ENCODE assay signal across 23 cellular contexts in the genomic region with DNA sequence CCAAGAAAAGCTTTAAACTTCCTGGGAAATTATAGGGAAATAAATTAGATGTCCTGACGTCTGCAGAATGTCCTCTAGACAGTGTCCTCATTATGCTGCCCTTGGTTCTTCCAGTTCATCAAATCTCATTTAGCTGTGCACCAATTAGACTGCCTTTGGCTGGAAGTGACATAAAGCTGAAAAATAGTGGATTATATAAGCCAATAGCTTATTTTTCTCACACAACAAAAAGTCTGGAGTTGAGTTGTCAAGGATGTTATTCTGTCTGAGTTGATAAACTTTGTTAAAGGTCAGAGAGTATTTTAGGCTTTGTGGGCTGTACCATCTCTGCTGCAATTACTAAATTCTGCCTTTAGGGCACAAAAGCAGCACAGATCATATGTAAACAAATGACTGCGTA.
"Had no signal": no experiment of that assay in that cellular context is flagged by ENCODE, and none has a peak within 500 bp of the region (broad histone marks: within the 10 kb centered on the region; RNA-seq: fewer than 3 reads in every experiment).

No MANE protein-coding gene starts in this region.

- H3K4me3 ChIP-seq: K562 had no signal

- DNase-seq: Kasumi-1, MM.1S, MV-4-11, NCI-H1092, NCI-H1105 treated with DMSO at 0.1 percent for 48 hours, NCI-H1417 treated with DMSO at 0.1 percent for 48 hours, NCI-H146, NCI-H1694 treated with DMSO at 0.1 percent for 48 hours, NCI-H1930, NCI-H2081, NCI-H2107, NCI-H226, NCI-H446, NCI-H510A, NCI-H524 treated with DMSO at 0.1 percent for 48 hours, NCI-H69, NCI-H774, Right ventricle myocardium superior, RPMI8226, SK-N-SH, SW 1271 had no signal

- H3K9me3 ChIP-seq: SK-N-SH had no signal

- H3K27ac ChIP-seq: KMS-11 had no signal

- ATAC-seq: K562 had no signal
